In the genomic region with DNA sequence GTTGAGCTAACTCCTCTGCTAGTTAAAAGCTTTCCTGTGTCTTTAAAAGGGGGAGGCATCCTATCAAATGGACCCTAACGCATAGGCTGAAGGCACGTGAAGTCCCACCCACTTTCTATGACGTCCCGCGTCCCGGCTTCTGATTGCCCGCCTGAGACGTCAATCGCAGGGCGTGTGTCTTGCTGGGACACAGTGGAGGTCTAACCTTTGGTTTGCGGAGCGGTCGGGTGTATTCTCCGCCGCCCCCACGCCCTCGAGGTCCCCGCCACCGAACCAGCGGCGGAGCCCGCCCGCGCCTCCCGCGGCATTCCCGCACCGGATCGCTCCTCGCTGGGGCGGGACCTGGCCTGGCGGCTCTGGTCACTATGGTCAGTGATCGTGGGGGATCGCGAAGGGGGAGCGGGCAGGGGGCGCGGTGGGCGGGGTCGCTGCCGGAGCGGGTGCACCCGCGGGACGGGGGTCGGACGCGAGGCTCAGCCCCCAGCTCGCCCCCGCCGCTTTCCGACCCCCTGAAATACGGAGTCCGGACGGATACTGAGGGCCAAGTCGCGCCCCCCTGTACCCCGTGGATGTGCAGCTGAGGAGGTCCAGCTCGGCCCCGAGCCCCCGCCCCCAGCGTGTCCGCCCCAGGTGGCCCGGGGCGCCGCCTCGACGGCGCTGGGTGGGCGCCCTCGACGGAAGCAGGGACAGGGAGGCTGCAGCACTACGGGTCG, we compare ENCODE assay signal across 1 cellular context.
TF ChIP-seq lines count a peak whose summit lies in the region.

A gene (plus strand): TSS at position 168 of the 713 bp plus-strand sequence. CDS start 198 bp downstream, at position 366.

TF ChIP-seq in HepG2, 621 proteins besides CTCF, POLR2A, EP300 and RAD21 (continued from another document and continues in another):
- TF ChIP-seq, protein P1, sequence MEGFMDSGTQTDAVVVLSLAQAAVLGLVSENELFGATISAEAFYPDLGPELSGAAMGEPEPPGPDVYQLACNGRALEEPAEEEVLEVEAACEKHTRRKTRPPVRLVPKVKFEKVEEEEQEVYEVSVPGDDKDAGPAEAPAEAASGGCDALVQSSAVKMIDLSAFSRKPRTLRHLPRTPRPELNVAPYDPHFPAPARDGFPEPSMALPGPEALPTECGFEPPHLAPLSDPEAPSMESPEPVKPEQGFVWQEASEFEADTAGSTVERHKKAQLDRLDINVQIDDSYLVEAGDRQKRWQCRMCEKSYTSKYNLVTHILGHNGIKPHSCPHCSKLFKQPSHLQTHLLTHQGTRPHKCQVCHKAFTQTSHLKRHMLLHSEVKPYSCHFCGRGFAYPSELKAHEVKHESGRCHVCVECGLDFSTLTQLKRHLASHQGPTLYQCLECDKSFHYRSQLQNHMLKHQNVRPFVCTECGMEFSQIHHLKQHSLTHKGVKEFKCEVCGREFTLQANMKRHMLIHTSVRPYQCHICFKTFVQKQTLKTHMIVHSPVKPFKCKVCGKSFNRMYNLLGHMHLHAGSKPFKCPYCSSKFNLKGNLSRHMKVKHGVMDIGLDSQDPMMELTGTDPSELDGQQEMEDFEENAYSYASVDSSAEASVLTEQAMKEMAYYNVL (CRISPR knock-in tag; IDR thresholded peaks at IDR 0.05; ENCODE audit: borderline replicate concordance): 0 out of 2 replicates have a peak, but pooled peaks have one; percentile 58
- TF ChIP-seq ZNF543 (CRISPR knock-in tag; IDR thresholded peaks at IDR 0.05) (0 out of 2 replicates have a peak, but pooled peaks have one; percentile 25), ZNF556 (CRISPR knock-in tag; IDR thresholded peaks at IDR 0.05; ENCODE audit: borderline replicate concordance) (0 out of 2 replicates have a peak, but pooled peaks have one; percentile 34), SRY (CRISPR knock-in tag; IDR thresholded peaks at IDR 0.05) (no peak), CBX5 (CRISPR knock-in tag; IDR thresholded peaks at IDR 0.05; ENCODE audit: borderline replicate concordance) (peak; percentile 51; the same call in 1 of the 2 replicates), ZNF10 (CRISPR knock-in tag; IDR thresholded peaks at IDR 0.05; ENCODE audit: borderline replicate concordance, low read depth) (no peak), ZBTB7A (CRISPR knock-in tag; IDR thresholded peaks at IDR 0.05) (peak; percentile 72; the same call in 1 of the 2 replicates), ZNF331 (CRISPR knock-in tag; IDR thresholded peaks at IDR 0.05) (0 out of 2 replicates have a peak, but pooled peaks have one; percentile 29), ZNF883 (CRISPR knock-in tag; IDR thresholded peaks at IDR 0.05; ENCODE audit: not compliant biosample characterization) (no peak), XRCC5 (optimal IDR thresholded peaks at IDR 0.05; ENCODE audit: low read length) (peak; percentile 89), ZBTB42 (CRISPR knock-in tag; IDR thresholded peaks at IDR 0.05) (no peak), KMT2B (CRISPR knock-in tag; IDR thresholded peaks at IDR 0.05) (peak; percentile 61; the same call in 1 of the 2 replicates), TOE1 (CRISPR knock-in tag; IDR thresholded peaks at IDR 0.05) (no peak), SYNCRIP (IDR thresholded peaks at IDR 0.05; ENCODE audit: insufficient read depth, low read depth, low read length) (no peak), SAFB2 (CRISPR knock-in tag; IDR thresholded peaks at IDR 0.05; ENCODE audit: borderline replicate concordance, low read depth) (no peak), ZNF317 (CRISPR knock-in tag; IDR thresholded peaks at IDR 0.05) (0 out of 2 replicates have a peak, but pooled peaks have one; percentile 25), KDM4B (CRISPR knock-in tag; IDR thresholded peaks at IDR 0.05) (no peak), ZNF775 (CRISPR knock-in tag; IDR thresholded peaks at IDR 0.05; ENCODE audit: borderline replicate concordance) (no peak), ZFAT (CRISPR knock-in tag; conservative IDR thresholded peaks at IDR 0.05) (no peak), SOX6 (IDR thresholded peaks at IDR 0.05) (no peak), SOX6 (CRISPR knock-in tag; IDR thresholded peaks at IDR 0.05) (peak; percentile 55)
- TF ChIP-seq, protein P2, sequence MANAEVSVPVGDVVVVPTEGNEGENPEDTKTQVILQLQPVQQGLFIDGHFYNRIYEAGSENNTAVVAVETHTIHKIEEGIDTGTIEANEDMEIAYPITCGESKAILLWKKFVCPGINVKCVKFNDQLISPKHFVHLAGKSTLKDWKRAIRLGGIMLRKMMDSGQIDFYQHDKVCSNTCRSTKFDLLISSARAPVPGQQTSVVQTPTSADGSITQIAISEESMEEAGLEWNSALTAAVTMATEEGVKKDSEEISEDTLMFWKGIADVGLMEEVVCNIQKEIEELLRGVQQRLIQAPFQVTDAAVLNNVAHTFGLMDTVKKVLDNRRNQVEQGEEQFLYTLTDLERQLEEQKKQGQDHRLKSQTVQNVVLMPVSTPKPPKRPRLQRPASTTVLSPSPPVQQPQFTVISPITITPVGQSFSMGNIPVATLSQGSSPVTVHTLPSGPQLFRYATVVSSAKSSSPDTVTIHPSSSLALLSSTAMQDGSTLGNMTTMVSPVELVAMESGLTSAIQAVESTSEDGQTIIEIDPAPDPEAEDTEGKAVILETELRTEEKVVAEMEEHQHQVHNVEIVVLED (CRISPR knock-in tag; IDR thresholded peaks at IDR 0.05; ENCODE audit: borderline replicate concordance): no peak
- TF ChIP-seq, protein P3, sequence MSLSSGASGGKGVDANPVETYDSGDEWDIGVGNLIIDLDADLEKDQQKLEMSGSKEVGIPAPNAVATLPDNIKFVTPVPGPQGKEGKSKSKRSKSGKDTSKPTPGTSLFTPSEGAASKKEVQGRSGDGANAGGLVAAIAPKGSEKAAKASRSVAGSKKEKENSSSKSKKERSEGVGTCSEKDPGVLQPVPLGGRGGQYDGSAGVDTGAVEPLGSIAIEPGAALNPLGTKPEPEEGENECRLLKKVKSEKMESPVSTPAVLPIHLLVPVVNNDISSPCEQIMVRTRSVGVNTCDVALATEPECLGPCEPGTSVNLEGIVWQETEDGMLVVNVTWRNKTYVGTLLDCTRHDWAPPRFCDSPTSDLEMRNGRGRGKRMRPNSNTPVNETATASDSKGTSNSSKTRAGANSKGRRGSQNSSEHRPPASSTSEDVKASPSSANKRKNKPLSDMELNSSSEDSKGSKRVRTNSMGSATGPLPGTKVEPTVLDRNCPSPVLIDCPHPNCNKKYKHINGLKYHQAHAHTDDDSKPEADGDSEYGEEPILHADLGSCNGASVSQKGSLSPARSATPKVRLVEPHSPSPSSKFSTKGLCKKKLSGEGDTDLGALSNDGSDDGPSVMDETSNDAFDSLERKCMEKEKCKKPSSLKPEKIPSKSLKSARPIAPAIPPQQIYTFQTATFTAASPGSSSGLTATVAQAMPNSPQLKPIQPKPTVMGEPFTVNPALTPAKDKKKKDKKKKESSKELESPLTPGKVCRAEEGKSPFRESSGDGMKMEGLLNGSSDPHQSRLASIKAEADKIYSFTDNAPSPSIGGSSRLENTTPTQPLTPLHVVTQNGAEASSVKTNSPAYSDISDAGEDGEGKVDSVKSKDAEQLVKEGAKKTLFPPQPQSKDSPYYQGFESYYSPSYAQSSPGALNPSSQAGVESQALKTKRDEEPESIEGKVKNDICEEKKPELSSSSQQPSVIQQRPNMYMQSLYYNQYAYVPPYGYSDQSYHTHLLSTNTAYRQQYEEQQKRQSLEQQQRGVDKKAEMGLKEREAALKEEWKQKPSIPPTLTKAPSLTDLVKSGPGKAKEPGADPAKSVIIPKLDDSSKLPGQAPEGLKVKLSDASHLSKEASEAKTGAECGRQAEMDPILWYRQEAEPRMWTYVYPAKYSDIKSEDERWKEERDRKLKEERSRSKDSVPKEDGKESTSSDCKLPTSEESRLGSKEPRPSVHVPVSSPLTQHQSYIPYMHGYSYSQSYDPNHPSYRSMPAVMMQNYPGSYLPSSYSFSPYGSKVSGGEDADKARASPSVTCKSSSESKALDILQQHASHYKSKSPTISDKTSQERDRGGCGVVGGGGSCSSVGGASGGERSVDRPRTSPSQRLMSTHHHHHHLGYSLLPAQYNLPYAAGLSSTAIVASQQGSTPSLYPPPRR (CRISPR knock-in tag; IDR thresholded peaks at IDR 0.05; ENCODE audit: borderline replicate concordance): peak; percentile 17; the same call in 1 of the 2 replicates
- TF ChIP-seq, protein P4, sequence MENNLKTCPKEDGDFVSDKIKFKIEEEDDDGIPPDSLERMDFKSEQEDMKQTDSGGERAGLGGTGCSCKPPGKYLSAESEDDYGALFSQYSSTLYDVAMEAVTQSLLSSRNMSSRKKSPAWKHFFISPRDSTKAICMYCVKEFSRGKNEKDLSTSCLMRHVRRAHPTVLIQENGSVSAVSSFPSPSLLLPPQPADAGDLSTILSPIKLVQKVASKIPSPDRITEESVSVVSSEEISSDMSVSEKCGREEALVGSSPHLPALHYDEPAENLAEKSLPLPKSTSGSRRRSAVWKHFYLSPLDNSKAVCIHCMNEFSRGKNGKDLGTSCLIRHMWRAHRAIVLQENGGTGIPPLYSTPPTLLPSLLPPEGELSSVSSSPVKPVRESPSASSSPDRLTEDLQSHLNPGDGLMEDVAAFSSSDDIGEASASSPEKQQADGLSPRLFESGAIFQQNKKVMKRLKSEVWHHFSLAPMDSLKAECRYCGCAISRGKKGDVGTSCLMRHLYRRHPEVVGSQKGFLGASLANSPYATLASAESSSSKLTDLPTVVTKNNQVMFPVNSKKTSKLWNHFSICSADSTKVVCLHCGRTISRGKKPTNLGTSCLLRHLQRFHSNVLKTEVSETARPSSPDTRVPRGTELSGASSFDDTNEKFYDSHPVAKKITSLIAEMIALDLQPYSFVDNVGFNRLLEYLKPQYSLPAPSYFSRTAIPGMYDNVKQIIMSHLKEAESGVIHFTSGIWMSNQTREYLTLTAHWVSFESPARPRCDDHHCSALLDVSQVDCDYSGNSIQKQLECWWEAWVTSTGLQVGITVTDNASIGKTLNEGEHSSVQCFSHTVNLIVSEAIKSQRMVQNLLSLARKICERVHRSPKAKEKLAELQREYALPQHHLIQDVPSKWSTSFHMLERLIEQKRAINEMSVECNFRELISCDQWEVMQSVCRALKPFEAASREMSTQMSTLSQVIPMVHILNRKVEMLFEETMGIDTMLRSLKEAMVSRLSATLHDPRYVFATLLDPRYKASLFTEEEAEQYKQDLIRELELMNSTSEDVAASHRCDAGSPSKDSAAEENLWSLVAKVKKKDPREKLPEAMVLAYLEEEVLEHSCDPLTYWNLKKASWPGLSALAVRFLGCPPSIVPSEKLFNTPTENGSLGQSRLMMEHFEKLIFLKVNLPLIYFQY (CRISPR knock-in tag; IDR thresholded peaks at IDR 0.05; ENCODE audit: borderline replicate concordance): no peak
- TF ChIP-seq, protein P5, sequence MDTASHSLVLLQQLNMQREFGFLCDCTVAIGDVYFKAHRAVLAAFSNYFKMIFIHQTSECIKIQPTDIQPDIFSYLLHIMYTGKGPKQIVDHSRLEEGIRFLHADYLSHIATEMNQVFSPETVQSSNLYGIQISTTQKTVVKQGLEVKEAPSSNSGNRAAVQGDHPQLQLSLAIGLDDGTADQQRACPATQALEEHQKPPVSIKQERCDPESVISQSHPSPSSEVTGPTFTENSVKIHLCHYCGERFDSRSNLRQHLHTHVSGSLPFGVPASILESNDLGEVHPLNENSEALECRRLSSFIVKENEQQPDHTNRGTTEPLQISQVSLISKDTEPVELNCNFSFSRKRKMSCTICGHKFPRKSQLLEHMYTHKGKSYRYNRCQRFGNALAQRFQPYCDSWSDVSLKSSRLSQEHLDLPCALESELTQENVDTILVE (CRISPR knock-in tag; IDR thresholded peaks at IDR 0.05): 0 out of 2 replicates have a peak, but pooled peaks have one; percentile 36
- TF ChIP-seq, protein P6, sequence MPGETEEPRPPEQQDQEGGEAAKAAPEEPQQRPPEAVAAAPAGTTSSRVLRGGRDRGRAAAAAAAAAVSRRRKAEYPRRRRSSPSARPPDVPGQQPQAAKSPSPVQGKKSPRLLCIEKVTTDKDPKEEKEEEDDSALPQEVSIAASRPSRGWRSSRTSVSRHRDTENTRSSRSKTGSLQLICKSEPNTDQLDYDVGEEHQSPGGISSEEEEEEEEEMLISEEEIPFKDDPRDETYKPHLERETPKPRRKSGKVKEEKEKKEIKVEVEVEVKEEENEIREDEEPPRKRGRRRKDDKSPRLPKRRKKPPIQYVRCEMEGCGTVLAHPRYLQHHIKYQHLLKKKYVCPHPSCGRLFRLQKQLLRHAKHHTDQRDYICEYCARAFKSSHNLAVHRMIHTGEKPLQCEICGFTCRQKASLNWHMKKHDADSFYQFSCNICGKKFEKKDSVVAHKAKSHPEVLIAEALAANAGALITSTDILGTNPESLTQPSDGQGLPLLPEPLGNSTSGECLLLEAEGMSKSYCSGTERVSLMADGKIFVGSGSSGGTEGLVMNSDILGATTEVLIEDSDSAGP (CRISPR knock-in tag; IDR thresholded peaks at IDR 0.05; ENCODE audit: borderline replicate concordance): peak; percentile 100
- TF ChIP-seq, protein P7, sequence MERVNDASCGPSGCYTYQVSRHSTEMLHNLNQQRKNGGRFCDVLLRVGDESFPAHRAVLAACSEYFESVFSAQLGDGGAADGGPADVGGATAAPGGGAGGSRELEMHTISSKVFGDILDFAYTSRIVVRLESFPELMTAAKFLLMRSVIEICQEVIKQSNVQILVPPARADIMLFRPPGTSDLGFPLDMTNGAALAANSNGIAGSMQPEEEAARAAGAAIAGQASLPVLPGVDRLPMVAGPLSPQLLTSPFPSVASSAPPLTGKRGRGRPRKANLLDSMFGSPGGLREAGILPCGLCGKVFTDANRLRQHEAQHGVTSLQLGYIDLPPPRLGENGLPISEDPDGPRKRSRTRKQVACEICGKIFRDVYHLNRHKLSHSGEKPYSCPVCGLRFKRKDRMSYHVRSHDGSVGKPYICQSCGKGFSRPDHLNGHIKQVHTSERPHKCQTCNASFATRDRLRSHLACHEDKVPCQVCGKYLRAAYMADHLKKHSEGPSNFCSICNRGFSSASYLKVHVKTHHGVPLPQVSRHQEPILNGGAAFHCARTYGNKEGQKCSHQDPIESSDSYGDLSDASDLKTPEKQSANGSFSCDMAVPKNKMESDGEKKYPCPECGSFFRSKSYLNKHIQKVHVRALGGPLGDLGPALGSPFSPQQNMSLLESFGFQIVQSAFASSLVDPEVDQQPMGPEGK (CRISPR knock-in tag; IDR thresholded peaks at IDR 0.05): peak; percentile 90
- TF ChIP-seq, protein P8, sequence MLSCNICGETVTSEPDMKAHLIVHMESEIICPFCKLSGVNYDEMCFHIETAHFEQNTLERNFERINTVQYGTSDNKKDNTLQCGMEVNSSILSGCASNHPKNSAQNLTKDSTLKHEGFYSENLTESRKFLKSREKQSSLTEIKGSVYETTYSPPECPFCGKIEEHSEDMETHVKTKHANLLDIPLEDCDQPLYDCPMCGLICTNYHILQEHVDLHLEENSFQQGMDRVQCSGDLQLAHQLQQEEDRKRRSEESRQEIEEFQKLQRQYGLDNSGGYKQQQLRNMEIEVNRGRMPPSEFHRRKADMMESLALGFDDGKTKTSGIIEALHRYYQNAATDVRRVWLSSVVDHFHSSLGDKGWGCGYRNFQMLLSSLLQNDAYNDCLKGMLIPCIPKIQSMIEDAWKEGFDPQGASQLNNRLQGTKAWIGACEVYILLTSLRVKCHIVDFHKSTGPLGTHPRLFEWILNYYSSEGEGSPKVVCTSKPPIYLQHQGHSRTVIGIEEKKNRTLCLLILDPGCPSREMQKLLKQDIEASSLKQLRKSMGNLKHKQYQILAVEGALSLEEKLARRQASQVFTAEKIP (CRISPR knock-in tag; IDR thresholded peaks at IDR 0.05; ENCODE audit: borderline replicate concordance): no peak
